Comparison of ENCODE assay signal across 8 cellular contexts in genomic region chr7:134458806-134459698, GRCh38. TPM values are rescaled to one million over a fixed set of nuclear protein-coding genes. Genes with fewer than 3 reads are reported as not detected.
DNase-seq lines count a peak whose midpoint lies in the region; ATAC-seq and TF ChIP-seq lines count a peak whose summit lies in the region.

Gene AKR1B1 (minus strand): TSS chr7:134459100. CDS start chr7:134459062, 38 bp downstream.

- peak; percentile 76 for TF ChIP-seq CTCF in AG04450 (IDR thresholded peaks at IDR 0.05; ENCODE audit: low read depth, low read length)
- TF ChIP-seq CTCF in coronary artery (IDR thresholded peaks at IDR 0.05) = peak; percentile 26

- H3K9me3 Mint-ChIP-seq in activated CD4-positive, alpha-beta T cell treated with anti-CD3 and anti-CD28 coated beads, Interleukin-2, amount 10 ng/mL, durations not matched to agents 24 days and 14 days = peaks cover 1% of the 10 kb centered on the region

- intact Hi-C loops in activated CD4-positive, alpha-beta T cell treated with anti-CD3 and anti-CD28 coated beads, Interleukin-2, amount 10 ng/mL, durations not matched to agents 24 days and 14 days (cut with micrococcal nuclease) = loop anchor here (1.0 to 10.0 kb wide), 8 partner anchors 27 to 1098 kb away; partner anchors contain the start of genes BPGM, CYREN, NUP205 and SLC35B4
- intact Hi-C loops in left colon (cut with DNase I, micrococcal nuclease) = no loop called here

- peak within 1 kb of the TSS; percentile 83 for H3K27ac Mint-ChIP-seq in activated CD4-positive, alpha-beta T cell treated with anti-CD3 and anti-CD28 coated beads, Interleukin-2, amount 10 ng/mL, durations not matched to agents 24 days and 14 days

- CTCF ChIA-PET in AG04450 (lab: Charles Lee) = interaction anchor here (0.6 to 7.3 kb wide), 12 partner anchors 10 to 1810 kb away, joined by 3 to 42 read pairs (median 6); no protein-coding TSS in a partner anchor

- H3K27me3 Mint-ChIP-seq in activated CD4-positive, alpha-beta T cell treated with anti-CD3 and anti-CD28 coated beads, Interleukin-2, amount 10 ng/mL, durations not matched to agents 24 days and 14 days = no peaks in the 10 kb centered on the region

- H3K27ac ChIP-seq in AG04450 (ENCODE audit: low read depth, low read length) (peak within 1 kb of the TSS; percentile 57), coronary artery (peak within 1 kb of the TSS; percentile 90 to 95)

- peaks cover 13% of the 10 kb centered on the region for H3K9me3 ChIP-seq in AG04450 (ENCODE audit: control insufficient read depth, insufficient read depth, low read length)

- peak; percentile 89 for ATAC-seq in GM18873 (IDR thresholded peaks at IDR 0.05; ENCODE audit: low FRiP score, unreplicated experiment)
- ATAC-seq in HG03135 (IDR thresholded peaks at IDR 0.05; ENCODE audit: unreplicated experiment) = peak; percentile 95
- ATAC-seq in left colon = peak; percentile 96

- POLR2A ChIA-PET in AG04450 (lab: Yijun Ruan, JAX) = interaction anchor here (0.7 to 3.1 kb wide), 4 partner anchors 11 to 355 kb away, joined by 3 to 11 read pairs (median 3); no protein-coding TSS in a partner anchor

- peak within 1 kb of the TSS; percentile 90 for H3K4me3 Mint-ChIP-seq in activated CD4-positive, alpha-beta T cell treated with anti-CD3 and anti-CD28 coated beads, Interleukin-2, amount 10 ng/mL, durations not matched to agents 24 days and 14 days

- H3K36me3 Mint-ChIP-seq in activated CD4-positive, alpha-beta T cell treated with anti-CD3 and anti-CD28 coated beads, Interleukin-2, amount 10 ng/mL, durations not matched to agents 24 days and 14 days (ENCODE audit: low read depth) = peaks cover 15% of the 10 kb centered on the region

- H3K27me3 ChIP-seq in AG04450 (ENCODE audit: control insufficient read depth, insufficient read depth, low read length) = no peaks in the 10 kb centered on the region

- peaks cover 39% of the 10 kb centered on the region for H3K4me1 Mint-ChIP-seq in activated CD4-positive, alpha-beta T cell treated with anti-CD3 and anti-CD28 coated beads, Interleukin-2, amount 10 ng/mL, durations not matched to agents 24 days and 14 days

- H3K4me3 ChIP-seq in AG04450 (ENCODE audit: low read depth, low read length) = peak within 1 kb of the TSS; percentile 91
- peak within 1 kb of the TSS; percentile 95 for H3K4me3 ChIP-seq in coronary artery

- peak; percentile 81 for DNase-seq in AG04450 (ENCODE audit: low read depth, low spot score)
- peak; percentile 66 for DNase-seq in NCI-H446 treated with DMSO at 0.1 percent for 48 hours (lab: John Stamatoyannopoulos, UW)
- peak; percentile 97 for DNase-seq in activated CD4-positive, alpha-beta T cell treated with anti-CD3 and anti-CD28 coated beads, Interleukin-2, amount 10 ng/mL, durations not matched to agents 24 days and 14 days
- peak; percentile 94 for DNase-seq in coronary artery (ENCODE audit: low spot score)
- peak; percentile 88 to 90 for DNase-seq in left colon
- peak; percentile 87 to 90 for DNase-seq in stimulated activated CD4-positive, alpha-beta T cell treated with anti-CD3 and anti-CD28 coated beads, Interleukin-2, amount 100 ng/mL, for 24 hours

RNA-seq across cellular contexts. Expression of gene AKR1B1, which starts in this region (rescaled TPM):
- 337 and 347 TPM in 2 replicates for polyA plus RNA-seq in AG04450 (2011; rRNA removed)
- polyA minus RNA-seq in AG04450 (2011; rRNA and poly(A)+ RNA removed) = 114 and 133 TPM in 2 replicates
- 107 TPM in 2 replicates for total RNA-seq in activated CD4-positive, alpha-beta T cell treated with anti-CD3 and anti-CD28 coated beads, Interleukin-2, amount 10 ng/mL, durations not matched to agents 24 days and 14 days
- total RNA-seq in left colon = 10 to 100 TPM; 12.7 to 26.8 TPM

Comparison
In these comparisons a context has a peak if more than half of its experiments do, and no peak if none do; other contexts are left out.
1. Peak in every context shown above with its lines: DNase-seq, ATAC-seq, H3K4me3 ChIP-seq and H3K27ac ChIP-seq.